Comparison of ENCODE assay signal across 1 cellular context in genomic region chr20:50292324-50293243, GRCh38.
A peak's percentile ranks its signal among the peaks of the same experiment; 100 is the strongest.
TF ChIP-seq lines count a peak whose summit lies in the region.

No MANE protein-coding gene starts in this region.

TF ChIP-seq in K562, 482 proteins besides CTCF, POLR2A, EP300 and RAD21 (continued from another document and continues in another):
- TF ChIP-seq PKNOX1 (IDR thresholded peaks at IDR 0.05), result no peak; the same call in 1 of the 2 replicates
- TF ChIP-seq TCF7 (IDR thresholded peaks at IDR 0.05; ENCODE audit: borderline replicate concordance), result no peak
- TF ChIP-seq, protein P1, sequence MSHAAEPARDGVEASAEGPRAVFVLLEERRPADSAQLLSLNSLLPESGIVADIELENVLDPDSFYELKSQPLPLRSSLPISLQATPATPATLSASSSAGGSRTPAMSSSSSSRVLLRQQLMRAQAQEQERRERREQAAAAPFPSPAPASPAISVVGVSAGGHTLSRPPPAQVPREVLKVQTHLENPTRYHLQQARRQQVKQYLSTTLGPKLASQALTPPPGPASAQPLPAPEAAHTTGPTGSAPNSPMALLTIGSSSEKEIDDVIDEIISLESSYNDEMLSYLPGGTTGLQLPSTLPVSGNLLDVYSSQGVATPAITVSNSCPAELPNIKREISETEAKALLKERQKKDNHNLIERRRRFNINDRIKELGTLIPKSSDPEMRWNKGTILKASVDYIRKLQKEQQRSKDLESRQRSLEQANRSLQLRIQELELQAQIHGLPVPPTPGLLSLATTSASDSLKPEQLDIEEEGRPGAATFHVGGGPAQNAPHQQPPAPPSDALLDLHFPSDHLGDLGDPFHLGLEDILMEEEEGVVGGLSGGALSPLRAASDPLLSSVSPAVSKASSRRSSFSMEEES (CRISPR knock-in tag; IDR thresholded peaks at IDR 0.05), result no peak
- TF ChIP-seq ZNF282 (CRISPR knock-in tag; IDR thresholded peaks at IDR 0.05), result no peak
- TF ChIP-seq TEAD1 (CRISPR knock-in tag; IDR thresholded peaks at IDR 0.05), result peak in 1 of 2 experiments; percentile 53; a peak in 1 of 4 replicates
- no peak for TF ChIP-seq MCM3 (IDR thresholded peaks at IDR 0.05)
- no peak for TF ChIP-seq POU5F1 (IDR thresholded peaks at IDR 0.05; ENCODE audit: borderline replicate concordance, low read depth, low read length, partially characterized antibody)
- TF ChIP-seq JUND (IDR thresholded peaks at IDR 0.05; ENCODE audit: borderline replicate concordance, low read depth, low read length), result peak; percentile 99
- TF ChIP-seq JUND (tag; IDR thresholded peaks at IDR 0.05; ENCODE audit: borderline replicate concordance, low read depth, low read length), result peak; percentile 96; the same call in 2 of the 3 replicates
- TF ChIP-seq ZNF408 (CRISPR knock-in tag; IDR thresholded peaks at IDR 0.05; ENCODE audit: low read depth), result no peak
- no peak for TF ChIP-seq SRSF9 (IDR thresholded peaks at IDR 0.05; ENCODE audit: borderline replicate concordance, low read depth, low read length)
- TF ChIP-seq FIP1L1 (IDR thresholded peaks at IDR 0.05; ENCODE audit: low read depth, low read length, poor library complexity, severe bottlenecking), result no peak
- no peak for TF ChIP-seq CBFB (CRISPR knock-in tag; IDR thresholded peaks at IDR 0.05)
- no peak for TF ChIP-seq PCBP1 (IDR thresholded peaks at IDR 0.05; ENCODE audit: low read depth, low read length, poor library complexity, severe bottlenecking)
- peak; percentile 75 for TF ChIP-seq USF1 (CRISPR knock-in tag; IDR thresholded peaks at IDR 0.05)
- no peak for TF ChIP-seq ZSCAN32 (CRISPR knock-in tag; IDR thresholded peaks at IDR 0.05)
- no peak; the same call in 1 of the 2 replicates for TF ChIP-seq TCFL5 (CRISPR knock-in tag; conservative IDR thresholded peaks at IDR 0.05)
- peak; percentile 95 for TF ChIP-seq GATAD2B (IDR thresholded peaks at IDR 0.05; ENCODE audit: borderline replicate concordance)
- TF ChIP-seq HNRNPUL1 (IDR thresholded peaks at IDR 0.05; ENCODE audit: low read length), result no peak
- peak; percentile 35 for TF ChIP-seq ETS2 (tag; IDR thresholded peaks at IDR 0.05; ENCODE audit: borderline replicate concordance, poor library complexity, severe bottlenecking)
- TF ChIP-seq ZNF764 (CRISPR knock-in tag; IDR thresholded peaks at IDR 0.05; ENCODE audit: low read depth), result no peak
- TF ChIP-seq ZNF197 (CRISPR knock-in tag; IDR thresholded peaks at IDR 0.05; ENCODE audit: low read depth), result peak; percentile 91; the same call in 1 of the 2 replicates
- 0 out of 2 replicates have a peak, but pooled peaks have one; percentile 39 for TF ChIP-seq RNF219 (CRISPR knock-in tag; IDR thresholded peaks at IDR 0.05)
- TF ChIP-seq PRDM10 (IDR thresholded peaks at IDR 0.05; ENCODE audit: partially characterized antibody), result no peak
- no peak; the same call in 1 of the 2 replicates for TF ChIP-seq ZNF324 (CRISPR knock-in tag; IDR thresholded peaks at IDR 0.05)
- TF ChIP-seq ZNF347 (CRISPR knock-in tag; IDR thresholded peaks at IDR 0.05; ENCODE audit: low read depth), result 0 out of 2 replicates have a peak, but pooled peaks have one; percentile 11
- no peak for TF ChIP-seq CBX2 (IDR thresholded peaks at IDR 0.05; ENCODE audit: insufficient read depth, low read length, poor library complexity, severe bottlenecking)
- no peak for TF ChIP-seq ZFP91 (CRISPR knock-in tag; IDR thresholded peaks at IDR 0.05)
- TF ChIP-seq ZZZ3 (IDR thresholded peaks at IDR 0.05), result no peak
- TF ChIP-seq NR2F6 (CRISPR knock-in tag; IDR thresholded peaks at IDR 0.05), result no peak
- TF ChIP-seq, protein P2, sequence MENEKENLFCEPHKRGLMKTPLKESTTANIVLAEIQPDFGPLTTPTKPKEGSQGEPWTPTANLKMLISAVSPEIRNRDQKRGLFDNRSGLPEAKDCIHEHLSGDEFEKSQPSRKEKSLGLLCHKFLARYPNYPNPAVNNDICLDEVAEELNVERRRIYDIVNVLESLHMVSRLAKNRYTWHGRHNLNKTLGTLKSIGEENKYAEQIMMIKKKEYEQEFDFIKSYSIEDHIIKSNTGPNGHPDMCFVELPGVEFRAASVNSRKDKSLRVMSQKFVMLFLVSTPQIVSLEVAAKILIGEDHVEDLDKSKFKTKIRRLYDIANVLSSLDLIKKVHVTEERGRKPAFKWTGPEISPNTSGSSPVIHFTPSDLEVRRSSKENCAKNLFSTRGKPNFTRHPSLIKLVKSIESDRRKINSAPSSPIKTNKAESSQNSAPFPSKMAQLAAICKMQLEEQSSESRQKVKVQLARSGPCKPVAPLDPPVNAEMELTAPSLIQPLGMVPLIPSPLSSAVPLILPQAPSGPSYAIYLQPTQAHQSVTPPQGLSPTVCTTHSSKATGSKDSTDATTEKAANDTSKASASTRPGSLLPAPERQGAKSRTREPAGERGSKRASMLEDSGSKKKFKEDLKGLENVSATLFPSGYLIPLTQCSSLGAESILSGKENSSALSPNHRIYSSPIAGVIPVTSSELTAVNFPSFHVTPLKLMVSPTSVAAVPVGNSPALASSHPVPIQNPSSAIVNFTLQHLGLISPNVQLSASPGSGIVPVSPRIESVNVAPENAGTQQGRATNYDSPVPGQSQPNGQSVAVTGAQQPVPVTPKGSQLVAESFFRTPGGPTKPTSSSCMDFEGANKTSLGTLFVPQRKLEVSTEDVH (IDR thresholded peaks at IDR 0.05; ENCODE audit: low read depth, partially characterized antibody), result peak; percentile 78
- TF ChIP-seq SNIP1 (IDR thresholded peaks at IDR 0.05; ENCODE audit: low read depth), result no peak
- peak; percentile 100 for TF ChIP-seq BACH1 (tag; IDR thresholded peaks at IDR 0.05)
- peak; percentile 98 for TF ChIP-seq ATF3 (IDR thresholded peaks at IDR 0.05)
- peak; percentile 96 for TF ChIP-seq ATF3 (CRISPR knock-in tag; conservative IDR thresholded peaks at IDR 0.05)
- no peak for TF ChIP-seq SP2 (IDR thresholded peaks at IDR 0.05; ENCODE audit: extremely low read depth, low read depth, low read length, poor library complexity, severe bottlenecking)
- TF ChIP-seq RNF2 (IDR thresholded peaks at IDR 0.05), result peak; percentile 95; the same call in 1 of the 2 replicates
- peak; percentile 88 for TF ChIP-seq NEUROD1 (IDR thresholded peaks at IDR 0.05; ENCODE audit: borderline replicate concordance, low read depth, low read length, partially characterized antibody)
- TF ChIP-seq XRCC3 (IDR thresholded peaks at IDR 0.05), result no peak
- TF ChIP-seq, protein P3, sequence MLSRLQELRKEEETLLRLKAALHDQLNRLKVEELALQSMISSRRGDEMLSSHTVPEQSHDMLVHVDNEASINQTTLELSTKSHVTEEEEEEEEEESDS (CRISPR knock-in tag; IDR thresholded peaks at IDR 0.05), result no peak
- TF ChIP-seq ZNF584 (CRISPR knock-in tag; IDR thresholded peaks at IDR 0.05; ENCODE audit: low read depth), result peak; percentile 96
- TF ChIP-seq RUNX1 (IDR thresholded peaks at IDR 0.05; ENCODE audit: low read depth), result peak; percentile 31; the same call in 1 of the 2 replicates
- peak; percentile 76 for TF ChIP-seq TEAD4 (IDR thresholded peaks at IDR 0.05; ENCODE audit: low read length)
- TF ChIP-seq TEAD4 (CRISPR knock-in tag; IDR thresholded peaks at IDR 0.05; ENCODE audit: borderline replicate concordance), result no peak
- no peak for TF ChIP-seq XRCC4 (IDR thresholded peaks at IDR 0.05; ENCODE audit: extremely low read depth, insufficient read depth, insufficient read length)
- peak; percentile 96 for TF ChIP-seq NCOA1 (IDR thresholded peaks at IDR 0.05; ENCODE audit: low read depth)
- TF ChIP-seq, protein P4, sequence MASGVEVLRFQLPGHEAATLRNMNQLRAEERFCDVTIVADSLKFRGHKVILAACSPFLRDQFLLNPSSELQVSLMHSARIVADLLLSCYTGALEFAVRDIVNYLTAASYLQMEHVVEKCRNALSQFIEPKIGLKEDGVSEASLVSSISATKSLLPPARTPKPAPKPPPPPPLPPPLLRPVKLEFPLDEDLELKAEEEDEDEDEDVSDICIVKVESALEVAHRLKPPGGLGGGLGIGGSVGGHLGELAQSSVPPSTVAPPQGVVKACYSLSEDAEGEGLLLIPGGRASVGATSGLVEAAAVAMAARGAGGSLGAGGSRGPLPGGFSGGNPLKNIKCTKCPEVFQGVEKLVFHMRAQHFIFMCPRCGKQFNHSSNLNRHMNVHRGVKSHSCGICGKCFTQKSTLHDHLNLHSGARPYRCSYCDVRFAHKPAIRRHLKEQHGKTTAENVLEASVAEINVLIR (CRISPR knock-in tag; IDR thresholded peaks at IDR 0.05), result peak; percentile 40; the same call in 1 of the 2 replicates
- TF ChIP-seq CSDE1 (IDR thresholded peaks at IDR 0.05), result peak in 1 of 2 experiments; percentile 49; a peak in 1 of 4 replicates
- peak; percentile 92 for TF ChIP-seq EP400 (IDR thresholded peaks at IDR 0.05)
- TF ChIP-seq TCF7L2 (IDR thresholded peaks at IDR 0.05; ENCODE audit: low read depth, low read length), result no peak
- TF ChIP-seq TAL1 (IDR thresholded peaks at IDR 0.05), result peak; percentile 79
- peak; percentile 91 for TF ChIP-seq CXXC5 (CRISPR knock-in tag; IDR thresholded peaks at IDR 0.05)
- peak; percentile 90 for TF ChIP-seq CBFA2T2 (conservative IDR thresholded peaks at IDR 0.05)
